ENCODE assay signal across 8 cellular contexts in genomic region chr11:17207317-17208256, GRCh38. TPM values are rescaled to one million over a fixed set of nuclear protein-coding genes. Genes with fewer than 3 reads are reported as not detected.
A peak's percentile ranks its signal among the peaks of the same experiment; 100 is the strongest.
DNase-seq lines count a peak whose midpoint lies in the region; ATAC-seq and TF ChIP-seq lines count a peak whose summit lies in the region.

PIK3C2A (minus strand) TSS chr11:17207986; CDS start chr11:17169741, 38,245 bp downstream.

- TF ChIP-seq POLR2A in GM19193 (IDR thresholded peaks at IDR 0.05; ENCODE audit: extremely low read depth, insufficient read depth, insufficient read length) = peak; percentile 92

- peak; percentile 98 for DNase-seq in Ammon's horn (ENCODE audit: low spot score)
- peak; percentile 88 for DNase-seq in NCI-H460 (ENCODE audit: extremely low read depth, low read depth)
- peak; percentile 94 for DNase-seq in activated CD4-positive, CD25-positive, alpha-beta regulatory T cell treated with anti-CD3 and anti-CD28 coated beads, Interleukin-2, amount 50 U/mL, for 72 hours
- peak; percentile 97 for DNase-seq in cerebellar cortex (ENCODE audit: low spot score)
- DNase-seq in islet precursor cell = peak; percentile 98
- peak; percentile 91 to 94 (median 91) for DNase-seq in stimulated activated CD4-positive, alpha-beta T cell treated with anti-CD3 and anti-CD28 coated beads, Interleukin-12 subunit alpha, Interleukin-12 subunit beta, amount 100 ng/mL, for 48 hours (ENCODE audit: low read depth in 2 of 3, low spot score in 1 of 3)

- peak; percentile 97 for ATAC-seq in HG03432 (IDR thresholded peaks at IDR 0.05; ENCODE audit: unreplicated experiment)

RNA-seq across cellular contexts. Expression of gene PIK3C2A, which starts in this region (rescaled TPM):
- 29.3 and 37.3 TPM in 2 replicates for total RNA-seq in NCI-H460 (2014; rRNA removed; shearing (Covaris generic))
- polyA plus RNA-seq in NCI-H460 (2014; cell fraction: nucleus; rRNA removed) = 13.4 and 16.1 TPM in 2 replicates

Comparison
In these comparisons a context has a peak if more than half of its experiments do, and no peak if none do; other contexts are left out.
1. Peak in every context shown above with its lines: DNase-seq and ATAC-seq.